Comparison of ENCODE assay signal across 20 cellular contexts in genomic region chr1:47568763-47569162, GRCh38.
A peak's percentile ranks its signal among the peaks of the same experiment; 100 is the strongest.
DNase-seq lines count a peak whose midpoint lies in the region; ATAC-seq and TF ChIP-seq lines count a peak whose summit lies in the region.
"Had no signal": no experiment of that assay in that cellular context is flagged by ENCODE, and none has a peak within 500 bp of the region (broad histone marks: within the 10 kb centered on the region; RNA-seq: fewer than 3 reads in every experiment).

No MANE protein-coding gene starts in this region.

- H3K4me1 Mint-ChIP-seq in neural crest cell (peaks cover 68% of the 10 kb centered on the region), glutamatergic neuron (ENCODE audit: low read depth, unreplicated experiment) (peaks cover 32% of the 10 kb centered on the region)
- H3K4me1 Mint-ChIP-seq in activated CD8-positive, alpha-beta T cell treated with anti-CD3 and anti-CD28 coated beads for 36 hours (ENCODE audit: low read depth), result no peaks in the 10 kb centered on the region
- H3K4me1 Mint-ChIP-seq: natural killer cell had no signal

- no peak overlapping the region for H3K4me2 ChIP-seq in GM23248 (ENCODE audit: unreplicated experiment)

- H3K4me1 ChIP-seq in GM23248 (ENCODE audit: insufficient read depth), result peaks cover 7% of the 10 kb centered on the region; the same call in 1 of the 2 replicates

- H3K9me2 ChIP-seq in GM23248 (ENCODE audit: insufficient read depth), result no peaks in the 10 kb centered on the region

- H3F3A ChIP-seq in GM23248 (ENCODE audit: insufficient read depth), result no peaks in the 10 kb centered on the region

- TF ChIP-seq CTCF in dorsolateral prefrontal cortex (IDR thresholded peaks at IDR 0.05 in 54 of 56, conservative IDR thresholded peaks at IDR 0.05 in 2 of 56; ENCODE audit: low read depth in 1 of 56, partially characterized antibody in 56 of 56) (no peak), neural crest cell (conservative IDR thresholded peaks at IDR 0.05) (no peak), glutamatergic neuron (IDR thresholded peaks at IDR 0.05; ENCODE audit: partially characterized antibody, unreplicated experiment) (no peak)
- no peak for TF ChIP-seq CTCF in activated CD8-positive, alpha-beta T cell treated with anti-CD3 and anti-CD28 coated beads for 36 hours (IDR thresholded peaks at IDR 0.05)

- H2AFZ ChIP-seq in GM23248, result no peak overlapping the region

- no peaks in the 10 kb centered on the region for H3K79me2 ChIP-seq in GM23248 (ENCODE audit: insufficient read depth)

- POLR2A ChIA-PET in activated CD8-positive, alpha-beta T cell treated with anti-CD3 and anti-CD28 coated beads for 36 hours (lab: Charles Lee), result no interaction called here

- H3K36me3 Mint-ChIP-seq in neural crest cell (ENCODE audit: low read depth) (no peaks in the 10 kb centered on the region), glutamatergic neuron (ENCODE audit: unreplicated experiment) (no peaks in the 10 kb centered on the region)
- no peaks in the 10 kb centered on the region for H3K36me3 Mint-ChIP-seq in activated CD8-positive, alpha-beta T cell treated with anti-CD3 and anti-CD28 coated beads for 36 hours (ENCODE audit: low read depth)
- H3K36me3 Mint-ChIP-seq: activated naive CD4-positive, alpha-beta T cell treated with anti-CD3 and anti-CD28 coated beads, Interleukin-2, amount 50 U/mL, for 72 hours; natural killer cell had no signal

- no peaks in the 10 kb centered on the region for H3K9me3 ChIP-seq in GM23248 (ENCODE audit: low read depth)
- H3K9me3 ChIP-seq: left ventricle myocardium inferior had no signal

- H3K27me3 Mint-ChIP-seq in neural crest cell (ENCODE audit: low read depth) (peaks cover 45% of the 10 kb centered on the region), glutamatergic neuron (ENCODE audit: unreplicated experiment) (peaks cover 6% of the 10 kb centered on the region)
- H3K27me3 Mint-ChIP-seq in activated CD8-positive, alpha-beta T cell treated with anti-CD3 and anti-CD28 coated beads for 36 hours, result peaks cover 9% of the 10 kb centered on the region

- no peak for ATAC-seq in activated CD8-positive, alpha-beta T cell treated with anti-CD3 and anti-CD28 coated beads for 36 hours
- ATAC-seq in GM18511 (IDR thresholded peaks at IDR 0.05; ENCODE audit: unreplicated experiment), result no peak
- ATAC-seq: activated naive CD4-positive, alpha-beta T cell treated with anti-CD3 and anti-CD28 coated beads, Interleukin-2, amount 50 U/mL, for 72 hours; natural killer cell had no signal

- H3K9me3 Mint-ChIP-seq in neural crest cell, result no peaks in the 10 kb centered on the region
- H3K9me3 Mint-ChIP-seq in activated CD8-positive, alpha-beta T cell treated with anti-CD3 and anti-CD28 coated beads for 36 hours, result no peaks in the 10 kb centered on the region
- peaks cover 8% of the 10 kb centered on the region for H3K9me3 Mint-ChIP-seq in glutamatergic neuron (ENCODE audit: unreplicated experiment)
- H3K9me3 Mint-ChIP-seq: activated naive CD4-positive, alpha-beta T cell treated with anti-CD3 and anti-CD28 coated beads, Interleukin-2, amount 50 U/mL, for 72 hours; activated T-cell treated with anti-CD3 and anti-CD28 coated beads, Interleukin-2, amount 50 U/mL, for 24 hours; natural killer cell had no signal

- DNase-seq in AG08395 (ENCODE audit: low spot score) (peak; percentile 51), GM23248 (peak; percentile 7), dorsolateral prefrontal cortex (peak in 9 of 10 donors; percentile 51 to 77 (median 63)), neural crest cell (ENCODE audit: low read depth, low spot score) (no peak), NCI-H510A treated with DMSO at 0.1 percent for 48 hours (lab: John Stamatoyannopoulos, UW) (no peak), glutamatergic neuron (no peak)
- no peak for DNase-seq in activated CD8-positive, alpha-beta T cell treated with anti-CD3 and anti-CD28 coated beads for 36 hours
- DNase-seq: activated CD4-positive, alpha-beta T cell treated with anti-CD3 and anti-CD28 coated beads, Interleukin-2, amount 50 U/mL, for 4 hours; activated T-cell treated with anti-CD3 and anti-CD28 coated beads, Interleukin-2, amount 50 U/mL, for 24 hours; Calu3; effector CD4-positive, alpha-beta T cell; left ventricle myocardium inferior; MM.1S; natural killer cell; NCI-H2107; NCI-H526 treated with DMSO at 0.1 percent for 48 hours; retina; stimulated activated CD4-positive, alpha-beta T cell treated with anti-CD3 and anti-CD28 coated beads, Interleukin-1b, Interleukin-23, amount 100 ng/mL, for 48 hours had no signal

- no peaks in the 10 kb centered on the region for H4K20me1 ChIP-seq in GM23248 (ENCODE audit: insufficient read depth)

- H3K4me3 ChIP-seq in GM23248 (no peak overlapping the region), dorsolateral prefrontal cortex (no peak overlapping the region)
- H3K4me3 ChIP-seq: left ventricle myocardium inferior had no signal

- no peaks in the 10 kb centered on the region for H3K27me3 ChIP-seq in GM23248 (replicated peaks; ENCODE audit: insufficient read depth)
- H3K27me3 ChIP-seq in dorsolateral prefrontal cortex, result peaks cover 0 to 28% (median 0%) of the 10 kb centered on the region in 45 donors

- H3K27ac Mint-ChIP-seq in neural crest cell (ENCODE audit: unreplicated experiment) (peak overlapping the region; percentile 96), glutamatergic neuron (ENCODE audit: unreplicated experiment) (no peak overlapping the region)
- no peak overlapping the region for H3K27ac Mint-ChIP-seq in activated CD8-positive, alpha-beta T cell treated with anti-CD3 and anti-CD28 coated beads for 36 hours
- H3K27ac Mint-ChIP-seq: activated naive CD4-positive, alpha-beta T cell treated with anti-CD3 and anti-CD28 coated beads, Interleukin-2, amount 50 U/mL, for 72 hours; activated T-cell treated with anti-CD3 and anti-CD28 coated beads, Interleukin-2, amount 50 U/mL, for 24 hours; natural killer cell had no signal

- no peaks in the 10 kb centered on the region for H3K36me3 ChIP-seq in GM23248 (ENCODE audit: low read depth)
- H3K36me3 ChIP-seq: left ventricle myocardium inferior had no signal

- in situ Hi-C loops in GM23248 (cut with MboI), result no loop called here

- intact Hi-C loops in dorsolateral prefrontal cortex (cut with DNase I), result no loop called here
- intact Hi-C loops in activated CD8-positive, alpha-beta T cell treated with anti-CD3 and anti-CD28 coated beads for 36 hours (cut with micrococcal nuclease), result no loop called here

- no peak overlapping the region for H3K9ac ChIP-seq in GM23248

- CTCF ChIA-PET in activated CD8-positive, alpha-beta T cell treated with anti-CD3 and anti-CD28 coated beads for 36 hours (lab: Charles Lee), result interaction anchor here (1.1 kb wide), 1 partner anchor 141 kb away, joined by 3 read pairs; no protein-coding TSS in a partner anchor

- H3K27ac ChIP-seq in GM23248 (no peak overlapping the region), dorsolateral prefrontal cortex (no peak overlapping the region)
- H3K27ac ChIP-seq: left ventricle myocardium inferior had no signal

- WGBS in GM23248 (ENCODE audit: low coverage in 1 of 2, low lambda C conversion rate in 2 of 2, missing lambda C conversion rate in 2 of 2), 2 experiments, result 37 to 68% methylated on average over 3 to 5 of the region's 5 CpGs

- H3K4me3 Mint-ChIP-seq in neural crest cell (peak overlapping the region; percentile 56), glutamatergic neuron (ENCODE audit: unreplicated experiment) (no peak overlapping the region)
- H3K4me3 Mint-ChIP-seq in activated CD8-positive, alpha-beta T cell treated with anti-CD3 and anti-CD28 coated beads for 36 hours, result no peak overlapping the region
- H3K4me3 Mint-ChIP-seq: activated T-cell treated with anti-CD3 and anti-CD28 coated beads, Interleukin-2, amount 50 U/mL, for 24 hours; natural killer cell had no signal

Comparison
In these comparisons a context has a peak if more than half of its experiments do, and no peak if none do; other contexts are left out.
1. DNase-seq: peak in AG08395 (single experiment), GM23248 (single experiment) and dorsolateral prefrontal cortex (9 of 10); none in neural crest cell (single experiment), activated CD8-positive, alpha-beta T cell treated with anti-CD3 and anti-CD28 coated beads for 36 hours (single experiment), NCI-H510A treated with DMSO at 0.1 percent for 48 hours (single experiment) and glutamatergic neuron (single experiment).